1 cellular context compared by ENCODE assay signal in genomic region chr1:245988393-245989078, GRCh38.
TF ChIP-seq lines count a peak whose summit lies in the region.

No MANE protein-coding gene starts in this region.

TF ChIP-seq in K562, 482 proteins besides CTCF, POLR2A, EP300 and RAD21 (continued from another document and continues in another):
- TF ChIP-seq, protein P1, sequence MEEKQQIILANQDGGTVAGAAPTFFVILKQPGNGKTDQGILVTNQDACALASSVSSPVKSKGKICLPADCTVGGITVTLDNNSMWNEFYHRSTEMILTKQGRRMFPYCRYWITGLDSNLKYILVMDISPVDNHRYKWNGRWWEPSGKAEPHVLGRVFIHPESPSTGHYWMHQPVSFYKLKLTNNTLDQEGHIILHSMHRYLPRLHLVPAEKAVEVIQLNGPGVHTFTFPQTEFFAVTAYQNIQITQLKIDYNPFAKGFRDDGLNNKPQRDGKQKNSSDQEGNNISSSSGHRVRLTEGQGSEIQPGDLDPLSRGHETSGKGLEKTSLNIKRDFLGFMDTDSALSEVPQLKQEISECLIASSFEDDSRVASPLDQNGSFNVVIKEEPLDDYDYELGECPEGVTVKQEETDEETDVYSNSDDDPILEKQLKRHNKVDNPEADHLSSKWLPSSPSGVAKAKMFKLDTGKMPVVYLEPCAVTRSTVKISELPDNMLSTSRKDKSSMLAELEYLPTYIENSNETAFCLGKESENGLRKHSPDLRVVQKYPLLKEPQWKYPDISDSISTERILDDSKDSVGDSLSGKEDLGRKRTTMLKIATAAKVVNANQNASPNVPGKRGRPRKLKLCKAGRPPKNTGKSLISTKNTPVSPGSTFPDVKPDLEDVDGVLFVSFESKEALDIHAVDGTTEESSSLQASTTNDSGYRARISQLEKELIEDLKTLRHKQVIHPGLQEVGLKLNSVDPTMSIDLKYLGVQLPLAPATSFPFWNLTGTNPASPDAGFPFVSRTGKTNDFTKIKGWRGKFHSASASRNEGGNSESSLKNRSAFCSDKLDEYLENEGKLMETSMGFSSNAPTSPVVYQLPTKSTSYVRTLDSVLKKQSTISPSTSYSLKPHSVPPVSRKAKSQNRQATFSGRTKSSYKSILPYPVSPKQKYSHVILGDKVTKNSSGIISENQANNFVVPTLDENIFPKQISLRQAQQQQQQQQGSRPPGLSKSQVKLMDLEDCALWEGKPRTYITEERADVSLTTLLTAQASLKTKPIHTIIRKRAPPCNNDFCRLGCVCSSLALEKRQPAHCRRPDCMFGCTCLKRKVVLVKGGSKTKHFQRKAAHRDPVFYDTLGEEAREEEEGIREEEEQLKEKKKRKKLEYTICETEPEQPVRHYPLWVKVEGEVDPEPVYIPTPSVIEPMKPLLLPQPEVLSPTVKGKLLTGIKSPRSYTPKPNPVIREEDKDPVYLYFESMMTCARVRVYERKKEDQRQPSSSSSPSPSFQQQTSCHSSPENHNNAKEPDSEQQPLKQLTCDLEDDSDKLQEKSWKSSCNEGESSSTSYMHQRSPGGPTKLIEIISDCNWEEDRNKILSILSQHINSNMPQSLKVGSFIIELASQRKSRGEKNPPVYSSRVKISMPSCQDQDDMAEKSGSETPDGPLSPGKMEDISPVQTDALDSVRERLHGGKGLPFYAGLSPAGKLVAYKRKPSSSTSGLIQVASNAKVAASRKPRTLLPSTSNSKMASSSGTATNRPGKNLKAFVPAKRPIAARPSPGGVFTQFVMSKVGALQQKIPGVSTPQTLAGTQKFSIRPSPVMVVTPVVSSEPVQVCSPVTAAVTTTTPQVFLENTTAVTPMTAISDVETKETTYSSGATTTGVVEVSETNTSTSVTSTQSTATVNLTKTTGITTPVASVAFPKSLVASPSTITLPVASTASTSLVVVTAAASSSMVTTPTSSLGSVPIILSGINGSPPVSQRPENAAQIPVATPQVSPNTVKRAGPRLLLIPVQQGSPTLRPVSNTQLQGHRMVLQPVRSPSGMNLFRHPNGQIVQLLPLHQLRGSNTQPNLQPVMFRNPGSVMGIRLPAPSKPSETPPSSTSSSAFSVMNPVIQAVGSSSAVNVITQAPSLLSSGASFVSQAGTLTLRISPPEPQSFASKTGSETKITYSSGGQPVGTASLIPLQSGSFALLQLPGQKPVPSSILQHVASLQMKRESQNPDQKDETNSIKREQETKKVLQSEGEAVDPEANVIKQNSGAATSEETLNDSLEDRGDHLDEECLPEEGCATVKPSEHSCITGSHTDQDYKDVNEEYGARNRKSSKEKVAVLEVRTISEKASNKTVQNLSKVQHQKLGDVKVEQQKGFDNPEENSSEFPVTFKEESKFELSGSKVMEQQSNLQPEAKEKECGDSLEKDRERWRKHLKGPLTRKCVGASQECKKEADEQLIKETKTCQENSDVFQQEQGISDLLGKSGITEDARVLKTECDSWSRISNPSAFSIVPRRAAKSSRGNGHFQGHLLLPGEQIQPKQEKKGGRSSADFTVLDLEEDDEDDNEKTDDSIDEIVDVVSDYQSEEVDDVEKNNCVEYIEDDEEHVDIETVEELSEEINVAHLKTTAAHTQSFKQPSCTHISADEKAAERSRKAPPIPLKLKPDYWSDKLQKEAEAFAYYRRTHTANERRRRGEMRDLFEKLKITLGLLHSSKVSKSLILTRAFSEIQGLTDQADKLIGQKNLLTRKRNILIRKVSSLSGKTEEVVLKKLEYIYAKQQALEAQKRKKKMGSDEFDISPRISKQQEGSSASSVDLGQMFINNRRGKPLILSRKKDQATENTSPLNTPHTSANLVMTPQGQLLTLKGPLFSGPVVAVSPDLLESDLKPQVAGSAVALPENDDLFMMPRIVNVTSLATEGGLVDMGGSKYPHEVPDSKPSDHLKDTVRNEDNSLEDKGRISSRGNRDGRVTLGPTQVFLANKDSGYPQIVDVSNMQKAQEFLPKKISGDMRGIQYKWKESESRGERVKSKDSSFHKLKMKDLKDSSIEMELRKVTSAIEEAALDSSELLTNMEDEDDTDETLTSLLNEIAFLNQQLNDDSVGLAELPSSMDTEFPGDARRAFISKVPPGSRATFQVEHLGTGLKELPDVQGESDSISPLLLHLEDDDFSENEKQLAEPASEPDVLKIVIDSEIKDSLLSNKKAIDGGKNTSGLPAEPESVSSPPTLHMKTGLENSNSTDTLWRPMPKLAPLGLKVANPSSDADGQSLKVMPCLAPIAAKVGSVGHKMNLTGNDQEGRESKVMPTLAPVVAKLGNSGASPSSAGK (IDR thresholded peaks at IDR 0.05) = peak; percentile 72
- TF ChIP-seq ELF1 (tag; IDR thresholded peaks at IDR 0.05) (no peak), TRIM24 (IDR thresholded peaks at IDR 0.05) (0 out of 4 replicates have a peak, but pooled peaks of 1 of the 2 experiments have one; percentile 3), ESRRA (IDR thresholded peaks at IDR 0.05; ENCODE audit: borderline replicate concordance, low read depth) (0 out of 2 replicates have a peak, but pooled peaks have one; percentile 14), ZNF408 (CRISPR knock-in tag; IDR thresholded peaks at IDR 0.05; ENCODE audit: low read depth) (no peak), TBP (optimal IDR thresholded peaks at IDR 0.05; ENCODE audit: low read depth, low read length) (peak; percentile 91), SRF (CRISPR knock-in tag; IDR thresholded peaks at IDR 0.05) (peak in 1 of 2 experiments; percentile 52; a peak in 1 of 4 replicates), FOXK2 (conservative IDR thresholded peaks at IDR 0.05 in 1 of 2, IDR thresholded peaks at IDR 0.05 in 1 of 2; ENCODE audit: low read depth in 2 of 2) (peak; percentile 74 to 77), ETV1 (tag; conservative IDR thresholded peaks at IDR 0.05; ENCODE audit: low read depth) (0 out of 2 replicates have a peak, but pooled peaks have one; percentile 12), TCF3 (CRISPR knock-in tag; IDR thresholded peaks at IDR 0.05) (peak; percentile 32; the same call in 1 of the 2 replicates), GABPB1 (CRISPR knock-in tag; IDR thresholded peaks at IDR 0.05) (peak; percentile 40; the same call in 1 of the 2 replicates), NBN (IDR thresholded peaks at IDR 0.05; ENCODE audit: low read depth) (0 out of 2 replicates have a peak, but pooled peaks have one; percentile 42), CREB1 (IDR thresholded peaks at IDR 0.05) (peak; percentile 47), CREB1 (CRISPR knock-in tag; IDR thresholded peaks at IDR 0.05) (peak; percentile 43; the same call in 1 of the 2 replicates), ZNF589 (CRISPR knock-in tag; IDR thresholded peaks at IDR 0.05; ENCODE audit: low read depth) (peak; percentile 81; the same call in 1 of the 2 replicates), ZBTB17 (CRISPR knock-in tag; IDR thresholded peaks at IDR 0.05) (no peak), ARID1B (IDR thresholded peaks at IDR 0.05) (peak; percentile 35; the same call in 1 of the 2 replicates), TBL1XR1 (IDR thresholded peaks at IDR 0.05; ENCODE audit: low read length in 2 of 2) (peak in 1 of 2 experiments; percentile 9; a peak in 1 of 4 replicates), POLR2G (IDR thresholded peaks at IDR 0.05; ENCODE audit: low read depth, low read length) (peak; percentile 77), SMARCA4 (IDR thresholded peaks at IDR 0.05) (peak; percentile 63; the same call in 1 of the 2 replicates), HMG20A (CRISPR knock-in tag; conservative IDR thresholded peaks at IDR 0.05) (no peak), EP400 (IDR thresholded peaks at IDR 0.05) (peak; percentile 88), MNT (conservative IDR thresholded peaks at IDR 0.05) (peak; percentile 87 to 93), SUPT5H (IDR thresholded peaks at IDR 0.05) (peak; percentile 84), ATF7 (IDR thresholded peaks at IDR 0.05) (peak; percentile 73), TAL1 (IDR thresholded peaks at IDR 0.05) (no peak), USF2 (CRISPR knock-in tag; IDR thresholded peaks at IDR 0.05) (peak; percentile 89), ZNF175 (CRISPR knock-in tag; IDR thresholded peaks at IDR 0.05; ENCODE audit: low read depth) (0 out of 2 replicates have a peak, but pooled peaks have one; percentile 37), HIVEP1 (CRISPR knock-in tag; IDR thresholded peaks at IDR 0.05) (no peak), SAP30 (IDR thresholded peaks at IDR 0.05; ENCODE audit: borderline replicate concordance, insufficient read depth, low read depth, low read length, poor library complexity, severe bottlenecking) (peak; percentile 55)
- TF ChIP-seq, protein P2, sequence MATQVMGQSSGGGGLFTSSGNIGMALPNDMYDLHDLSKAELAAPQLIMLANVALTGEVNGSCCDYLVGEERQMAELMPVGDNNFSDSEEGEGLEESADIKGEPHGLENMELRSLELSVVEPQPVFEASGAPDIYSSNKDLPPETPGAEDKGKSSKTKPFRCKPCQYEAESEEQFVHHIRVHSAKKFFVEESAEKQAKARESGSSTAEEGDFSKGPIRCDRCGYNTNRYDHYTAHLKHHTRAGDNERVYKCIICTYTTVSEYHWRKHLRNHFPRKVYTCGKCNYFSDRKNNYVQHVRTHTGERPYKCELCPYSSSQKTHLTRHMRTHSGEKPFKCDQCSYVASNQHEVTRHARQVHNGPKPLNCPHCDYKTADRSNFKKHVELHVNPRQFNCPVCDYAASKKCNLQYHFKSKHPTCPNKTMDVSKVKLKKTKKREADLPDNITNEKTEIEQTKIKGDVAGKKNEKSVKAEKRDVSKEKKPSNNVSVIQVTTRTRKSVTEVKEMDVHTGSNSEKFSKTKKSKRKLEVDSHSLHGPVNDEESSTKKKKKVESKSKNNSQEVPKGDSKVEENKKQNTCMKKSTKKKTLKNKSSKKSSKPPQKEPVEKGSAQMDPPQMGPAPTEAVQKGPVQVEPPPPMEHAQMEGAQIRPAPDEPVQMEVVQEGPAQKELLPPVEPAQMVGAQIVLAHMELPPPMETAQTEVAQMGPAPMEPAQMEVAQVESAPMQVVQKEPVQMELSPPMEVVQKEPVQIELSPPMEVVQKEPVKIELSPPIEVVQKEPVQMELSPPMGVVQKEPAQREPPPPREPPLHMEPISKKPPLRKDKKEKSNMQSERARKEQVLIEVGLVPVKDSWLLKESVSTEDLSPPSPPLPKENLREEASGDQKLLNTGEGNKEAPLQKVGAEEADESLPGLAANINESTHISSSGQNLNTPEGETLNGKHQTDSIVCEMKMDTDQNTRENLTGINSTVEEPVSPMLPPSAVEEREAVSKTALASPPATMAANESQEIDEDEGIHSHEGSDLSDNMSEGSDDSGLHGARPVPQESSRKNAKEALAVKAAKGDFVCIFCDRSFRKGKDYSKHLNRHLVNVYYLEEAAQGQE (CRISPR knock-in tag; IDR thresholded peaks at IDR 0.05; ENCODE audit: low read depth) = no peak
- TF ChIP-seq, protein P3, sequence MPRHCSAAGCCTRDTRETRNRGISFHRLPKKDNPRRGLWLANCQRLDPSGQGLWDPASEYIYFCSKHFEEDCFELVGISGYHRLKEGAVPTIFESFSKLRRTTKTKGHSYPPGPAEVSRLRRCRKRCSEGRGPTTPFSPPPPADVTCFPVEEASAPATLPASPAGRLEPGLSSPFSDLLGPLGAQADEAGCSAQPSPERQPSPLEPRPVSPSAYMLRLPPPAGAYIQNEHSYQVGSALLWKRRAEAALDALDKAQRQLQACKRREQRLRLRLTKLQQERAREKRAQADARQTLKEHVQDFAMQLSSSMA (CRISPR knock-in tag; IDR thresholded peaks at IDR 0.05) = no peak
- TF ChIP-seq, protein P4, sequence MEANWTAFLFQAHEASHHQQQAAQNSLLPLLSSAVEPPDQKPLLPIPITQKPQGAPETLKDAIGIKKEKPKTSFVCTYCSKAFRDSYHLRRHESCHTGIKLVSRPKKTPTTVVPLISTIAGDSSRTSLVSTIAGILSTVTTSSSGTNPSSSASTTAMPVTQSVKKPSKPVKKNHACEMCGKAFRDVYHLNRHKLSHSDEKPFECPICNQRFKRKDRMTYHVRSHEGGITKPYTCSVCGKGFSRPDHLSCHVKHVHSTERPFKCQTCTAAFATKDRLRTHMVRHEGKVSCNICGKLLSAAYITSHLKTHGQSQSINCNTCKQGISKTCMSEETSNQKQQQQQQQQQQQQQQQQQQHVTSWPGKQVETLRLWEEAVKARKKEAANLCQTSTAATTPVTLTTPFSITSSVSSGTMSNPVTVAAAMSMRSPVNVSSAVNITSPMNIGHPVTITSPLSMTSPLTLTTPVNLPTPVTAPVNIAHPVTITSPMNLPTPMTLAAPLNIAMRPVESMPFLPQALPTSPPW (CRISPR knock-in tag; IDR thresholded peaks at IDR 0.05) = peak; percentile 52; the same call in 1 of the 2 replicates
- TF ChIP-seq, protein P5, sequence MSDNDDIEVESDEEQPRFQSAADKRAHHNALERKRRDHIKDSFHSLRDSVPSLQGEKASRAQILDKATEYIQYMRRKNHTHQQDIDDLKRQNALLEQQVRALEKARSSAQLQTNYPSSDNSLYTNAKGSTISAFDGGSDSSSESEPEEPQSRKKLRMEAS (CRISPR knock-in tag; IDR thresholded peaks at IDR 0.05) = peak; percentile 72
- TF ChIP-seq, protein P6, sequence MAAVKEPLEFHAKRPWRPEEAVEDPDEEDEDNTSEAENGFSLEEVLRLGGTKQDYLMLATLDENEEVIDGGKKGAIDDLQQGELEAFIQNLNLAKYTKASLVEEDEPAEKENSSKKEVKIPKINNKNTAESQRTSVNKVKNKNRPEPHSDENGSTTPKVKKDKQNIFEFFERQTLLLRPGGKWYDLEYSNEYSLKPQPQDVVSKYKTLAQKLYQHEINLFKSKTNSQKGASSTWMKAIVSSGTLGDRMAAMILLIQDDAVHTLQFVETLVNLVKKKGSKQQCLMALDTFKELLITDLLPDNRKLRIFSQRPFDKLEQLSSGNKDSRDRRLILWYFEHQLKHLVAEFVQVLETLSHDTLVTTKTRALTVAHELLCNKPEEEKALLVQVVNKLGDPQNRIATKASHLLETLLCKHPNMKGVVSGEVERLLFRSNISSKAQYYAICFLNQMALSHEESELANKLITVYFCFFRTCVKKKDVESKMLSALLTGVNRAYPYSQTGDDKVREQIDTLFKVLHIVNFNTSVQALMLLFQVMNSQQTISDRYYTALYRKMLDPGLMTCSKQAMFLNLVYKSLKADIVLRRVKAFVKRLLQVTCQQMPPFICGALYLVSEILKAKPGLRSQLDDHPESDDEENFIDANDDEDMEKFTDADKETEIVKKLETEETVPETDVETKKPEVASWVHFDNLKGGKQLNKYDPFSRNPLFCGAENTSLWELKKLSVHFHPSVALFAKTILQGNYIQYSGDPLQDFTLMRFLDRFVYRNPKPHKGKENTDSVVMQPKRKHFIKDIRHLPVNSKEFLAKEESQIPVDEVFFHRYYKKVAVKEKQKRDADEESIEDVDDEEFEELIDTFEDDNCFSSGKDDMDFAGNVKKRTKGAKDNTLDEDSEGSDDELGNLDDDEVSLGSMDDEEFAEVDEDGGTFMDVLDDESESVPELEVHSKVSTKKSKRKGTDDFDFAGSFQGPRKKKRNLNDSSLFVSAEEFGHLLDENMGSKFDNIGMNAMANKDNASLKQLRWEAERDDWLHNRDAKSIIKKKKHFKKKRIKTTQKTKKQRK (IDR thresholded peaks at IDR 0.05; ENCODE audit: borderline replicate concordance, low read depth, low read length) = peak; percentile 39; the same call in 1 of the 2 replicates
